ENCODE assay signal across 1 cellular context in the genomic region with DNA sequence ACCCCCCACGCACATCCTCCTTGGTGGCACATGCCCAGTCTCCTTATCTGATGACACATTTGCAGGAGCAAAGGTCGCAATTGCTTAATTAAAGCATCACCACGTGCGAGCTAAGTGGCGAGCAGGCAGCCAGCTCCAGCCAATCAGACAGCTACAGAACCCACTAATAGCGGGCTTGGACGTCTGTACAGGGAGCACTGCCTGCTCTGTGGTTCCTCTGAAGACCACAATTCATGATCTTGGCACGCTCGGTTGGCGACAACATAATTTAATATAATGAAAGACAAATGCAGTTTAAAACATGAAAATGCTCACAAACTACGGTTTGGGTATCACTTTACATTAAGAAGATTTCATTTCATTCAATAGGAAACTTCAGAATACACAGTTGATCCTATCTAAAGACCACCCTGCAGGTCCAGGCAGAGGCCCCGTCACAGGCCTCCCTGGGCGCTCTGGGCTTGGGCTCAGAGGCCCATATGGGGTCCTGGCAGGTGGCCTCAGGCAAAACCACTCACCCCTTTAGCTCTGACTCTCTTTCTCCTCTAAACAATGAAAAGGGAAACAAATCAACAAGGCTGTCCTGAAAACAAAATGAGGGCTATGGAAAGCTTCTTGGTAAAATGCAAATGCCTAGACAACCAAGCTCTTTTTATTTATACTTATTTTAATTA.
TF ChIP-seq lines count a peak whose summit lies in the region.

No MANE protein-coding gene starts in this region.

TF ChIP-seq in GM23338, 12 proteins besides CTCF, POLR2A, EP300 and RAD21 (continued from another document):
- TF ChIP-seq, protein P1, sequence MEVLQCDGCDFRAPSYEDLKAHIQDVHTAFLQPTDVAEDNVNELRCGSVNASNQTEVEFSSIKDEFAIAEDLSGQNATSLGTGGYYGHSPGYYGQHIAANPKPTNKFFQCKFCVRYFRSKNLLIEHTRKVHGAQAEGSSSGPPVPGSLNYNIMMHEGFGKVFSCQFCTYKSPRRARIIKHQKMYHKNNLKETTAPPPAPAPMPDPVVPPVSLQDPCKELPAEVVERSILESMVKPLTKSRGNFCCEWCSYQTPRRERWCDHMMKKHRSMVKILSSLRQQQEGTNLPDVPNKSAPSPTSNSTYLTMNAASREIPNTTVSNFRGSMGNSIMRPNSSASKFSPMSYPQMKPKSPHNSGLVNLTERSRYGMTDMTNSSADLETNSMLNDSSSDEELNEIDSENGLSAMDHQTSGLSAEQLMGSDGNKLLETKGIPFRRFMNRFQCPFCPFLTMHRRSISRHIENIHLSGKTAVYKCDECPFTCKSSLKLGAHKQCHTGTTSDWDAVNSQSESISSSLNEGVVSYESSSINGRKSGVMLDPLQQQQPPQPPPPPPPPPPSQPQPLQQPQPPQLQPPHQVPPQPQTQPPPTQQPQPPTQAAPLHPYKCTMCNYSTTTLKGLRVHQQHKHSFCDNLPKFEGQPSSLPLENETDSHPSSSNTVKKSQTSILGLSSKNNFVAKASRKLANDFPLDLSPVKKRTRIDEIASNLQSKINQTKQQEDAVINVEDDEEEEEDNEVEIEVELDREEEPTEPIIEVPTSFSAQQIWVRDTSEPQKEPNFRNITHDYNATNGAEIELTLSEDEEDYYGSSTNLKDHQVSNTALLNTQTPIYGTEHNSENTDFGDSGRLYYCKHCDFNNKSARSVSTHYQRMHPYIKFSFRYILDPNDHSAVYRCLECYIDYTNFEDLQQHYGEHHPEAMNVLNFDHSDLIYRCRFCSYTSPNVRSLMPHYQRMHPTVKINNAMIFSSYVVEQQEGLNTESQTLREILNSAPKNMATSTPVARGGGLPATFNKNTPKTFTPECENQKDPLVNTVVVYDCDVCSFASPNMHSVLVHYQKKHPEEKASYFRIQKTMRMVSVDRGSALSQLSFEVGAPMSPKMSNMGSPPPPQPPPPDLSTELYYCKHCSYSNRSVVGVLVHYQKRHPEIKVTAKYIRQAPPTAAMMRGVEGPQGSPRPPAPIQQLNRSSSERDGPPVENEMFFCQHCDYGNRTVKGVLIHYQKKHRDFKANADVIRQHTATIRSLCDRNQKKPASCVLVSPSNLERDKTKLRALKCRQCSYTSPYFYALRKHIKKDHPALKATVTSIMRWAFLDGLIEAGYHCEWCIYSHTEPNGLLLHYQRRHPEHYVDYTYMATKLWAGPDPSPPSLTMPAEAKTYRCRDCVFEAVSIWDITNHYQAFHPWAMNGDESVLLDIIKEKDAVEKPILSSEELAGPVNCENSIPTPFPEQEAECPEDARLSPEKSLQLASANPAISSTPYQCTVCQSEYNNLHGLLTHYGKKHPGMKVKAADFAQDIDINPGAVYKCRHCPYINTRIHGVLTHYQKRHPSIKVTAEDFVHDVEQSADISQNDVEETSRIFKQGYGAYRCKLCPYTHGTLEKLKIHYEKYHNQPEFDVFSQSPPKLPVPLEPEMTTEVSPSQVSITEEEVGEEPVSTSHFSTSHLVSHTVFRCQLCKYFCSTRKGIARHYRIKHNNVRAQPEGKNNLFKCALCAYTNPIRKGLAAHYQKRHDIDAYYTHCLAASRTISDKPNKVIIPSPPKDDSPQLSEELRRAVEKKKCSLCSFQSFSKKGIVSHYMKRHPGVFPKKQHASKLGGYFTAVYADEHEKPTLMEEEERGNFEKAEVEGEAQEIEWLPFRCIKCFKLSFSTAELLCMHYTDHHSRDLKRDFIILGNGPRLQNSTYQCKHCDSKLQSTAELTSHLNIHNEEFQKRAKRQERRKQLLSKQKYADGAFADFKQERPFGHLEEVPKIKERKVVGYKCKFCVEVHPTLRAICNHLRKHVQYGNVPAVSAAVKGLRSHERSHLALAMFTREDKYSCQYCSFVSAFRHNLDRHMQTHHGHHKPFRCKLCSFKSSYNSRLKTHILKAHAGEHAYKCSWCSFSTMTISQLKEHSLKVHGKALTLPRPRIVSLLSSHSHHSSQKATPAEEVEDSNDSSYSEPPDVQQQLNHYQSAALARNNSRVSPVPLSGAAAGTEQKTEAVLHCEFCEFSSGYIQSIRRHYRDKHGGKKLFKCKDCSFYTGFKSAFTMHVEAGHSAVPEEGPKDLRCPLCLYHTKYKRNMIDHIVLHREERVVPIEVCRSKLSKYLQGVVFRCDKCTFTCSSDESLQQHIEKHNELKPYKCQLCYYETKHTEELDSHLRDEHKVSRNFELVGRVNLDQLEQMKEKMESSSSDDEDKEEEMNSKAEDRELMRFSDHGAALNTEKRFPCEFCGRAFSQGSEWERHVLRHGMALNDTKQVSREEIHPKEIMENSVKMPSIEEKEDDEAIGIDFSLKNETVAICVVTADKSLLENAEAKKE (CRISPR knock-in tag; IDR thresholded peaks at IDR 0.05) = no peak
- no peak for TF ChIP-seq STAT1 (IDR thresholded peaks at IDR 0.05; ENCODE audit: unreplicated experiment)
- TF ChIP-seq, protein P2, sequence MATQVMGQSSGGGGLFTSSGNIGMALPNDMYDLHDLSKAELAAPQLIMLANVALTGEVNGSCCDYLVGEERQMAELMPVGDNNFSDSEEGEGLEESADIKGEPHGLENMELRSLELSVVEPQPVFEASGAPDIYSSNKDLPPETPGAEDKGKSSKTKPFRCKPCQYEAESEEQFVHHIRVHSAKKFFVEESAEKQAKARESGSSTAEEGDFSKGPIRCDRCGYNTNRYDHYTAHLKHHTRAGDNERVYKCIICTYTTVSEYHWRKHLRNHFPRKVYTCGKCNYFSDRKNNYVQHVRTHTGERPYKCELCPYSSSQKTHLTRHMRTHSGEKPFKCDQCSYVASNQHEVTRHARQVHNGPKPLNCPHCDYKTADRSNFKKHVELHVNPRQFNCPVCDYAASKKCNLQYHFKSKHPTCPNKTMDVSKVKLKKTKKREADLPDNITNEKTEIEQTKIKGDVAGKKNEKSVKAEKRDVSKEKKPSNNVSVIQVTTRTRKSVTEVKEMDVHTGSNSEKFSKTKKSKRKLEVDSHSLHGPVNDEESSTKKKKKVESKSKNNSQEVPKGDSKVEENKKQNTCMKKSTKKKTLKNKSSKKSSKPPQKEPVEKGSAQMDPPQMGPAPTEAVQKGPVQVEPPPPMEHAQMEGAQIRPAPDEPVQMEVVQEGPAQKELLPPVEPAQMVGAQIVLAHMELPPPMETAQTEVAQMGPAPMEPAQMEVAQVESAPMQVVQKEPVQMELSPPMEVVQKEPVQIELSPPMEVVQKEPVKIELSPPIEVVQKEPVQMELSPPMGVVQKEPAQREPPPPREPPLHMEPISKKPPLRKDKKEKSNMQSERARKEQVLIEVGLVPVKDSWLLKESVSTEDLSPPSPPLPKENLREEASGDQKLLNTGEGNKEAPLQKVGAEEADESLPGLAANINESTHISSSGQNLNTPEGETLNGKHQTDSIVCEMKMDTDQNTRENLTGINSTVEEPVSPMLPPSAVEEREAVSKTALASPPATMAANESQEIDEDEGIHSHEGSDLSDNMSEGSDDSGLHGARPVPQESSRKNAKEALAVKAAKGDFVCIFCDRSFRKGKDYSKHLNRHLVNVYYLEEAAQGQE (IDR thresholded peaks at IDR 0.05; ENCODE audit: unreplicated experiment) = no peak
- TF ChIP-seq ZNF331 (CRISPR knock-in tag; IDR thresholded peaks at IDR 0.05; ENCODE audit: low read depth) = no peak
- TF ChIP-seq EZH2 (IDR thresholded peaks at IDR 0.05; ENCODE audit: low read depth, unreplicated experiment) = no peak
- no peak for TF ChIP-seq CREB1 (CRISPR knock-in tag; IDR thresholded peaks at IDR 0.05; ENCODE audit: low read depth)
- no peak for TF ChIP-seq POLR2AphosphoS5 (IDR thresholded peaks at IDR 0.05; ENCODE audit: low read depth)
- TF ChIP-seq NANOG (IDR thresholded peaks at IDR 0.05; ENCODE audit: borderline replicate concordance) = no peak
- no peak for TF ChIP-seq EZH2phosphoT487 (IDR thresholded peaks at IDR 0.05; ENCODE audit: unreplicated experiment)
- TF ChIP-seq JUNB (IDR thresholded peaks at IDR 0.05; ENCODE audit: unreplicated experiment) = no peak
